In genomic region chr9:91436841-91437240, GRCh38 we compare ENCODE assay signal across 28 cellular contexts.
"Had no signal": no experiment of that assay in that cellular context is flagged by ENCODE, and none has a peak within 500 bp of the region (broad histone marks: within the 10 kb centered on the region; RNA-seq: fewer than 3 reads in every experiment).

No MANE protein-coding gene starts in this region.

- H3K27ac ChIP-seq: stomach, suprapubic skin, testis, thoracic aorta, thyroid gland, tibial artery, tibial nerve, transverse colon, upper lobe of left lung, upper lobe of right lung, uterus, vagina had no signal

- H3K27ac Mint-ChIP-seq: stimulated activated memory B cell treated with anti-CD40 and anti-IgM and Interleukin-4, amounts not matched to agents 10 μg/mL and 1 μg/mL and 100 μg/mL, for 72 hours; stimulated activated naive B cell treated with anti-CD40 and anti-IgM and Interleukin-4, amounts not matched to agents 10 μg/mL and 1 μg/mL and 100 μg/mL, for 72 hours; stimulated activated naive CD8-positive, alpha-beta T cell treated with anti-CD3 and anti-CD28 coated beads, Interleukin-15, amount 100 ng/mL, for 72 hours; stimulated activated naive CD8-positive, alpha-beta T cell treated with anti-CD3 and anti-CD28 coated beads, Interleukin-15, Interleukin-2, amounts not matched to agents 100 ng/mL and 50 ng/mL, for 24 hours; type B pancreatic cell had no signal

- H3K9me3 Mint-ChIP-seq: stimulated activated memory B cell treated with anti-CD40 and anti-IgM and Interleukin-4, amounts not matched to agents 10 μg/mL and 1 μg/mL and 100 μg/mL, for 72 hours; stimulated activated naive B cell treated with anti-CD40 and anti-IgM and Interleukin-4, amounts not matched to agents 10 μg/mL and 1 μg/mL and 100 μg/mL, for 72 hours; stimulated activated naive CD8-positive, alpha-beta T cell treated with anti-CD3 and anti-CD28 coated beads, Interleukin-15, amount 100 ng/mL, for 72 hours; stimulated activated naive CD8-positive, alpha-beta T cell treated with anti-CD3 and anti-CD28 coated beads, Interleukin-15, Interleukin-2, amounts not matched to agents 100 ng/mL and 50 ng/mL, for 24 hours; type B pancreatic cell had no signal

- H3K36me3 Mint-ChIP-seq: stimulated activated memory B cell treated with anti-CD40 and anti-IgM and Interleukin-4, amounts not matched to agents 10 μg/mL and 1 μg/mL and 100 μg/mL, for 72 hours; stimulated activated naive B cell treated with anti-CD40 and anti-IgM and Interleukin-4, amounts not matched to agents 10 μg/mL and 1 μg/mL and 100 μg/mL, for 72 hours; type B pancreatic cell had no signal

- H3K27me3 ChIP-seq: stomach, suprapubic skin, testis, thyroid gland, tibial artery, tibial nerve, upper lobe of left lung, upper lobe of right lung, uterus, vagina had no signal

- ATAC-seq: stimulated activated memory B cell treated with anti-CD40 and anti-IgM and Interleukin-4, amounts not matched to agents 10 μg/mL and 1 μg/mL and 100 μg/mL, for 72 hours; stimulated activated naive B cell treated with anti-CD40 and anti-IgM and Interleukin-4, amounts not matched to agents 10 μg/mL and 1 μg/mL and 100 μg/mL, for 72 hours; stimulated activated naive CD8-positive, alpha-beta T cell treated with anti-CD3 and anti-CD28 coated beads, Interleukin-15, amount 100 ng/mL, for 72 hours; stimulated activated naive CD8-positive, alpha-beta T cell treated with anti-CD3 and anti-CD28 coated beads, Interleukin-15, Interleukin-2, amounts not matched to agents 100 U/mL and 50 U/mL, for 24 hours; upper lobe of right lung had no signal

- DNase-seq: stimulated activated CD4-positive, alpha-beta T cell treated with anti-CD3 and anti-CD28 coated beads, Interleukin-2, amount 100 ng/mL, for 24 hours; stimulated activated CD4-positive, alpha-beta T cell treated with anti-CD3 and anti-CD28 coated beads, Interleukin-2, amount 100 ng/mL, for 48 hours; stimulated activated CD4-positive, alpha-beta T cell treated with anti-CD3 and anti-CD28 coated beads, Interleukin-4, amount 100 ng/mL, for 1 hour; stimulated activated CD4-positive, alpha-beta T cell treated with anti-CD3 and anti-CD28 coated beads, Interleukin-4, amount 100 ng/mL, for 24 hours; stimulated activated CD4-positive, alpha-beta T cell treated with anti-CD3 and anti-CD28 coated beads, Interleukin-4, amount 100 ng/mL, for 4 hours; stimulated activated CD8-positive, alpha-beta memory T cell treated with anti-CD3 and anti-CD28 coated beads, Interleukin-4, amount 100 ng/mL, for 48 hours; stimulated activated naive B cell treated with anti-CD40 and anti-IgM and Interleukin-4, amounts not matched to agents 10 μg/mL and 1 μg/mL and 100 μg/mL, for 72 hours; stimulated activated naive CD4-positive, alpha-beta T cell; stimulated activated naive CD4-positive, alpha-beta T cell treated with Interleukin-2 at 50 U/mL for 16 hours; stimulated activated naive CD8-positive, alpha-beta T cell treated with anti-CD3 and anti-CD28 coated beads, Interleukin-15, amount 100 ng/mL, for 72 hours; stimulated activated naive CD8-positive, alpha-beta T cell treated with anti-CD3 and anti-CD28 coated beads, Interleukin-15, Interleukin-2, amounts not matched to agents 100 U/mL and 50 U/mL, for 24 hours; stomach; substantia nigra; testis; thyroid gland; tibial artery; transverse colon; upper lobe of right lung; uterus had no signal

- H3K4me1 ChIP-seq: suprapubic skin, testis, thyroid gland, tibial nerve, upper lobe of right lung, uterus, vagina had no signal

- FAIRE-seq: urothelium cell line had no signal

- H3K4me3 Mint-ChIP-seq: stimulated activated memory B cell treated with anti-CD40 and anti-IgM and Interleukin-4, amounts not matched to agents 10 μg/mL and 1 μg/mL and 100 μg/mL, for 72 hours; stimulated activated naive B cell treated with anti-CD40 and anti-IgM and Interleukin-4, amounts not matched to agents 10 μg/mL and 1 μg/mL and 100 μg/mL, for 72 hours; stimulated activated naive CD8-positive, alpha-beta T cell treated with anti-CD3 and anti-CD28 coated beads, Interleukin-15, amount 100 ng/mL, for 72 hours; stimulated activated naive CD8-positive, alpha-beta T cell treated with anti-CD3 and anti-CD28 coated beads, Interleukin-15, Interleukin-2, amounts not matched to agents 100 ng/mL and 50 ng/mL, for 24 hours; type B pancreatic cell had no signal

- H3K36me3 ChIP-seq: stomach, suprapubic skin, thoracic aorta, thyroid gland, tibial artery, tibial nerve, transverse colon, upper lobe of left lung, upper lobe of right lung, uterus, vagina had no signal

- H3K9me3 ChIP-seq: stomach, suprapubic skin, testis, thoracic aorta, thyroid gland, tibial artery, tibial nerve, transverse colon, upper lobe of left lung, upper lobe of right lung, uterus, vagina had no signal

- H3K4me3 ChIP-seq: stomach, suprapubic skin, testis, thoracic aorta, thyroid gland, tibial artery, tibial nerve, transverse colon, upper lobe of left lung, upper lobe of right lung, uterus, vagina had no signal
